In genomic region chr20:2042400-2042799, GRCh38 we compare ENCODE assay signal across 15 cellular contexts. TPM values are rescaled to one million over a fixed set of nuclear protein-coding genes. Genes with fewer than 3 reads are reported as not detected.
A peak's percentile ranks its signal among the peaks of the same experiment; 100 is the strongest.
DNase-seq lines count a peak whose midpoint lies in the region; ATAC-seq, FAIRE-seq and TF ChIP-seq lines count a peak whose summit lies in the region.
"Had no signal": no experiment of that assay in that cellular context is flagged by ENCODE, and none has a peak within 500 bp of the region (broad histone marks: within the 10 kb centered on the region; RNA-seq: fewer than 3 reads in every experiment).

No MANE protein-coding gene starts in this region.

- no peak for TF ChIP-seq EP300 in K562 (IDR thresholded peaks at IDR 0.05; ENCODE audit: low read length)

- H3K27ac ChIP-seq in K562 (ENCODE audit: extremely low read depth, low read depth, low read length) (no peak overlapping the region), spleen (no peak overlapping the region)
- H3K27ac ChIP-seq: body of pancreas, C4-2B had no signal

- H3K9me3 ChIP-seq in K562 (replicated peaks; ENCODE audit: control insufficient read depth, insufficient read depth, low read depth, low read length) = no peaks in the 10 kb centered on the region
- H3K9me3 ChIP-seq in spleen = no peaks in the 10 kb centered on the region
- H3K9me3 ChIP-seq: body of pancreas had no signal

- H3K27me3 ChIP-seq in K562 (ENCODE audit: control insufficient read depth in 2 of 2, insufficient read depth in 2 of 2, low read length in 2 of 2) (no peaks in the 10 kb centered on the region), spleen (replicated peaks in 1 of 7) (peaks cover 0 to 40% (median 0%) of the 10 kb centered on the region in 7 donors)
- H3K27me3 ChIP-seq: body of pancreas had no signal

- under 1% methylated on average over 6 of the region's 6 CpGs for WGBS in K562 (ENCODE audit: insufficient coverage, low coverage, missing lambda C conversion rate)
- WGBS in spleen, 5 donors = 57 to 77% (median 68%) methylated on average over 6 of the region's 6 CpGs

- CTCF ChIA-PET in K562 (lab: Yijun Ruan, JAX; ENCODE audit: low intra/inter-chr PET ratio) = no interaction called here

- TF ChIP-seq CTCF in K562 (IDR thresholded peaks at IDR 0.05 in 2 of 3, conservative IDR thresholded peaks at IDR 0.05 in 1 of 3; ENCODE audit: insufficient read depth in 2 of 3, low read depth in 1 of 3, low read length in 3 of 3) (no peak), spleen (IDR thresholded peaks at IDR 0.05 in 8 of 11, conservative IDR thresholded peaks at IDR 0.05 in 3 of 11) (no peak)

- TF ChIP-seq POLR2A in K562 (conservative IDR thresholded peaks at IDR 0.05) (no peak), spleen (IDR thresholded peaks at IDR 0.05) (no peak)

- H3K4me2 ChIP-seq in K562 (ENCODE audit: insufficient read depth, low read length) = no peak overlapping the region

- in situ Hi-C loops in K562 (cut with MboI) = no loop called here

- POLR2A ChIA-PET in K562 (lab: Yijun Ruan, JAX) = no interaction called here

- H3K36me3 ChIP-seq in K562 (ENCODE audit: control insufficient read depth, insufficient read depth, low read length) (no peaks in the 10 kb centered on the region), spleen (no peaks in the 10 kb centered on the region)

- H4K20me1 ChIP-seq in K562 (replicated peaks; ENCODE audit: control insufficient read depth, insufficient read depth, low read length) = no peaks in the 10 kb centered on the region

- no TSS peak for BruUV-seq in K562 (replicated peaks; lab: Mats Ljungman, UMichigan)

- no peaks in the 10 kb centered on the region for H3K79me2 ChIP-seq in K562 (ENCODE audit: control insufficient read depth, insufficient read depth, low read length)

- H3K9ac ChIP-seq in K562 (ENCODE audit: insufficient read depth in 1 of 2, low read depth in 2 of 2, low read length in 2 of 2) = no peak overlapping the region

- H3K4me3 ChIP-seq in K562 = no peak overlapping the region
- no peak overlapping the region for H3K4me3 ChIP-seq in spleen
- H3K4me3 ChIP-seq: body of pancreas had no signal

- TF ChIP-seq RAD21 in K562 (CRISPR knock-in tag; conservative IDR thresholded peaks at IDR 0.05 in 1 of 2, IDR thresholded peaks at IDR 0.05 in 1 of 2) = no peak

- intact Hi-C loops in K562 (cut with micrococcal nuclease) (no loop called here), spleen (cut with DNase I; ENCODE audit: low total_unique reads) (no loop called here)

- ATAC-seq in K562 = no peak
- ATAC-seq: body of pancreas; effector memory CD8-positive, alpha-beta T cell had no signal

- no peaks in the 10 kb centered on the region for H3K4me1 ChIP-seq in K562 (replicated peaks in 1 of 2; ENCODE audit: control insufficient read depth in 2 of 2, insufficient read depth in 2 of 2, low read length in 2 of 2)
- peaks cover 0 to 8% (median 0%) of the 10 kb centered on the region in 6 donors for H3K4me1 ChIP-seq in spleen
- H3K4me1 ChIP-seq: body of pancreas had no signal

- FAIRE-seq in K562 (lab: Jason Lieb, UNC) = no peak
- FAIRE-seq: G401.6 had no signal

- DNase-seq in AG20443 (ENCODE audit: low spot score) (peak; percentile 83), HS-5 (ENCODE audit: low read depth) (peak; percentile 58), K562 (ENCODE audit: extremely low read depth in 1 of 4, low spot score in 3 of 4) (no peak), kidney glomerular epithelial cell (lab: John Stamatoyannopoulos, UW) (peak; percentile 41), DMS153 treated with DMSO at 0.1 percent for 48 hours (lab: John Stamatoyannopoulos, UW; ENCODE audit: unreplicated experiment) (no peak), epidermal melanocyte (ENCODE audit: insufficient read length, low spot score) (no peak), NAMALWA (ENCODE audit: low spot score) (no peak), spleen (no peak)
- DNase-seq: activated CD4-positive, alpha-beta T cell treated with anti-CD3 and anti-CD28 coated beads, Interleukin-2, amount 50 U/mL, for 4 hours; body of pancreas; effector memory CD8-positive, alpha-beta T cell; glutamatergic neuron had no signal

- H2AFZ ChIP-seq in K562 (ENCODE audit: low read depth, low read length) = no peak overlapping the region

- H3K9me1 ChIP-seq in K562 (ENCODE audit: control insufficient read depth, insufficient read depth, low read length) = no peaks in the 10 kb centered on the region

TF ChIP-seq in K562, 482 proteins besides CTCF, POLR2A, EP300 and RAD21:
- TF ChIP-seq HNRNPH1 (optimal IDR thresholded peaks at IDR 0.05; ENCODE audit: low read depth, low read length) = no peak
- no peak for TF ChIP-seq ZNF311 (CRISPR knock-in tag; IDR thresholded peaks at IDR 0.05)
- peak; percentile 64 for TF ChIP-seq ATF3 (IDR thresholded peaks at IDR 0.05)
- no peak for TF ChIP-seq ATF3 (CRISPR knock-in tag; conservative IDR thresholded peaks at IDR 0.05)
- TF ChIP-seq, protein P1, sequence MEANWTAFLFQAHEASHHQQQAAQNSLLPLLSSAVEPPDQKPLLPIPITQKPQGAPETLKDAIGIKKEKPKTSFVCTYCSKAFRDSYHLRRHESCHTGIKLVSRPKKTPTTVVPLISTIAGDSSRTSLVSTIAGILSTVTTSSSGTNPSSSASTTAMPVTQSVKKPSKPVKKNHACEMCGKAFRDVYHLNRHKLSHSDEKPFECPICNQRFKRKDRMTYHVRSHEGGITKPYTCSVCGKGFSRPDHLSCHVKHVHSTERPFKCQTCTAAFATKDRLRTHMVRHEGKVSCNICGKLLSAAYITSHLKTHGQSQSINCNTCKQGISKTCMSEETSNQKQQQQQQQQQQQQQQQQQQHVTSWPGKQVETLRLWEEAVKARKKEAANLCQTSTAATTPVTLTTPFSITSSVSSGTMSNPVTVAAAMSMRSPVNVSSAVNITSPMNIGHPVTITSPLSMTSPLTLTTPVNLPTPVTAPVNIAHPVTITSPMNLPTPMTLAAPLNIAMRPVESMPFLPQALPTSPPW (CRISPR knock-in tag; IDR thresholded peaks at IDR 0.05) = no peak
- TF ChIP-seq ZNF143 (CRISPR knock-in tag; IDR thresholded peaks at IDR 0.05) = no peak
- peak; percentile 38; the same call in 1 of the 2 replicates for TF ChIP-seq ATF7 (IDR thresholded peaks at IDR 0.05)

RNA-seq across cellular contexts. Expression of gene PDYN, which starts 48.5 kb away (rescaled TPM):
- not detected in 2 replicates for total RNA-seq in K562 (2011; cell fraction: chromatin; rRNA removed; ENCODE audit: low replicate concordance)
- not detected in 2 replicates for total RNA-seq in K562 (2011; cell fraction: nucleolus; rRNA removed)
- not detected in 2 replicates for total RNA-seq in K562 (2011; cell fraction: nucleoplasm; rRNA removed)
- total RNA-seq in K562 (2014; rRNA removed) (not detected in 2 replicates), K562 (2014; rRNA removed; fragmentation: Illumina TruSeq; extraction: Trizol) (not detected in 2 replicates), K562 (2015; rRNA removed; fragmentation: Illumina TruSeq; extraction: Trizol) (not detected in 2 replicates), K562 (2021) (not detected in 2 replicates), spleen (not detected)
- polyA plus RNA-seq in K562 (2011; rRNA removed) (not detected in 2 replicates), K562 (2014; fragmentation: Illumina TruSeq; extraction: Trizol) (not detected in 2 replicates), K562 (2014; fragmentation: Nextera tagmentation; extraction: Ambion mirVana) (not detected), K562 (2014; rRNA removed) (not detected in 2 replicates), spleen (not detected)
- not detected in 2 replicates for polyA plus RNA-seq in K562 (2011; cell fraction: cytosol; rRNA removed)
- polyA plus RNA-seq in K562 (2011; cell fraction: nucleus; rRNA removed) = not detected in 2 replicates
- not detected in 2 replicates for polyA plus RNA-seq in K562 (2012)
- polyA minus RNA-seq in K562 (2011; rRNA and poly(A)+ RNA removed) = not detected in 2 replicates
- polyA minus RNA-seq in K562 (2011; cell fraction: cytosol; rRNA and poly(A)+ RNA removed) = not detected in 2 replicates
- polyA minus RNA-seq in K562 (2011; cell fraction: nucleus; rRNA and poly(A)+ RNA removed) = not detected in 2 replicates
- total RNA-seq: body of pancreas, progenitor cell of endocrine pancreas had no signal

RNA-seq across cellular contexts. Expression of gene STK35, which starts 59.2 kb away (rescaled TPM):
- total RNA-seq in K562 (2011; cell fraction: chromatin; rRNA removed; ENCODE audit: low replicate concordance) = 12.3 and 22.4 TPM in 2 replicates
- 13.3 and 14.3 TPM in 2 replicates for total RNA-seq in K562 (2011; cell fraction: nucleolus; rRNA removed)
- total RNA-seq in K562 (2011; cell fraction: nucleoplasm; rRNA removed) = 10.6 and 12.2 TPM in 2 replicates
- total RNA-seq in K562 (2014; rRNA removed) (5.4 and 5.8 TPM in 2 replicates), K562 (2014; rRNA removed; fragmentation: Illumina TruSeq; extraction: Trizol) (5.5 and 6.3 TPM in 2 replicates), K562 (2015; rRNA removed; fragmentation: Illumina TruSeq; extraction: Trizol) (6.8 and 7.6 TPM in 2 replicates), K562 (2021) (10.5 and 11.0 TPM in 2 replicates), spleen (10 to 100 TPM; 12.1 to 25.4 (median 16.7) TPM)
- polyA plus RNA-seq in K562 (2011; rRNA removed) (5.2 and 10.7 TPM in 2 replicates), K562 (2014; fragmentation: Illumina TruSeq; extraction: Trizol) (7.0 and 7.4 TPM in 2 replicates), K562 (2014; fragmentation: Nextera tagmentation; extraction: Ambion mirVana) (1 to 10 TPM; 1.0 to 2.2 TPM), K562 (2014; rRNA removed) (6.8 and 7.4 TPM in 2 replicates), spleen (1 to 10 TPM; 1.8 to 4.7 (median 2.2) TPM)
- polyA plus RNA-seq in K562 (2011; cell fraction: cytosol; rRNA removed) = 8.4 and 12.9 TPM in 2 replicates
- 12.4 and 15.5 TPM in 2 replicates for polyA plus RNA-seq in K562 (2011; cell fraction: nucleus; rRNA removed)
- 4.0 and 4.2 TPM in 2 replicates for polyA plus RNA-seq in K562 (2012)
- 7.7 and 10.3 TPM in 2 replicates for polyA minus RNA-seq in K562 (2011; rRNA and poly(A)+ RNA removed)
- polyA minus RNA-seq in K562 (2011; cell fraction: cytosol; rRNA and poly(A)+ RNA removed) = 7.2 and 9.1 TPM in 2 replicates
- 5.9 and 11.3 TPM in 2 replicates for polyA minus RNA-seq in K562 (2011; cell fraction: nucleus; rRNA and poly(A)+ RNA removed)

Comparison
In these comparisons a context has a peak if more than half of its experiments do, and no peak if none do; other contexts are left out.
1. DNase-seq: peak in AG20443 (single experiment), HS-5 (single experiment) and kidney glomerular epithelial cell (single experiment); none in K562 (0 of 4), DMS153 treated with DMSO at 0.1 percent for 48 hours (single experiment), epidermal melanocyte (single experiment), NAMALWA (single experiment) and spleen (single experiment).